In genomic region chr3:149575213-149575961, GRCh38 we compare ENCODE assay signal across 8 cellular contexts.
DNase-seq lines count a peak whose midpoint lies in the region; ATAC-seq lines count a peak whose summit lies in the region.

No MANE protein-coding gene starts in this region.

- no peak overlapping the region for H4K8ac ChIP-seq in neuronal stem cell (ENCODE audit: low read depth, low read length)

- H3K36me3 Mint-ChIP-seq in activated CD4-positive, alpha-beta memory T cell treated with anti-CD3 and anti-CD28 coated beads for 36 hours, result no peaks in the 10 kb centered on the region

- no peak overlapping the region for H4K91ac ChIP-seq in neuronal stem cell (ENCODE audit: low read depth, low read length, poor library complexity)

- peak overlapping the region; percentile 63 for H3K4me2 ChIP-seq in BLaER1
- no peak overlapping the region for H3K4me2 ChIP-seq in neuronal stem cell (ENCODE audit: insufficient read depth, low read length, poor library complexity, severe bottlenecking)

- H2BK15ac ChIP-seq in neuronal stem cell (ENCODE audit: low read length), result no peak overlapping the region

- no peaks in the 10 kb centered on the region for H3K79me1 ChIP-seq in neuronal stem cell (ENCODE audit: low read depth, low read length)

- no peak overlapping the region for H3K14ac ChIP-seq in neuronal stem cell (ENCODE audit: low read length)

- no peak overlapping the region for H2BK120ac ChIP-seq in neuronal stem cell (ENCODE audit: low read depth, low read length)

- no peak overlapping the region for H2AFZ ChIP-seq in neuronal stem cell (ENCODE audit: low read length)

- CTCF ChIA-PET in activated CD4-positive, alpha-beta memory T cell treated with anti-CD3 and anti-CD28 coated beads for 36 hours (lab: Charles Lee), result interaction anchor here (0.6 to 1.6 kb wide), 4 partner anchors 142 to 233 kb away, joined by 3 to 5 read pairs (median 4); no protein-coding TSS in a partner anchor

- no peak overlapping the region for H3K23ac ChIP-seq in neuronal stem cell (ENCODE audit: low read depth, low read length, poor library complexity)

- WGBS in neuronal stem cell (ENCODE audit: extremely low coverage in 2 of 2, insufficient read length in 2 of 2, insufficient replicate concordance in 1 of 2), 2 donors, result no CpG with 5 or more reads among the region's 7 CpGs

- peaks cover 7% of the 10 kb centered on the region for H3K27me3 Mint-ChIP-seq in activated CD4-positive, alpha-beta memory T cell treated with anti-CD3 and anti-CD28 coated beads for 36 hours

- H3K4me3 Mint-ChIP-seq in activated CD4-positive, alpha-beta memory T cell treated with anti-CD3 and anti-CD28 coated beads for 36 hours, result no peak overlapping the region

- ATAC-seq in GM18909 (IDR thresholded peaks at IDR 0.05; ENCODE audit: poor library complexity, unreplicated experiment), result no peak

- H3K36me3 ChIP-seq in BLaER1, result no peaks in the 10 kb centered on the region
- peaks cover 2 to 26% of the 10 kb centered on the region in 2 donors for H3K36me3 ChIP-seq in neuronal stem cell (replicated peaks in 1 of 2; ENCODE audit: control insufficient read depth in 2 of 2, insufficient read depth in 2 of 2, low read length in 2 of 2)
- peaks cover 3% of the 10 kb centered on the region; the same call in 1 of the 2 replicates for H3K36me3 ChIP-seq in H7 (replicated peaks; ENCODE audit: control insufficient read depth, insufficient read depth, low read length)

- H3K4me3 ChIP-seq in BLaER1 (no peak overlapping the region), neuronal stem cell (ENCODE audit: low read length in 2 of 2) (no peak overlapping the region), H7 (ENCODE audit: insufficient read depth, low read depth, low read length) (no peak overlapping the region)

- H3K4me1 ChIP-seq in BLaER1 (peaks cover 69% of the 10 kb centered on the region), neuronal stem cell (ENCODE audit: control insufficient read depth in 2 of 2, insufficient read depth in 1 of 2, low read depth in 1 of 2, low read length in 2 of 2) (peaks cover 14 to 18% of the 10 kb centered on the region in 2 donors)

- H3K27me3 ChIP-seq in BLaER1, result no peaks in the 10 kb centered on the region
- no peaks in the 10 kb centered on the region for H3K27me3 ChIP-seq in neuronal stem cell (ENCODE audit: control insufficient read depth in 3 of 3, insufficient read depth in 3 of 3, low read depth in 1 of 3, low read length in 3 of 3)
- no peaks in the 10 kb centered on the region for H3K27me3 ChIP-seq in H7 (ENCODE audit: control insufficient read depth, insufficient read depth, low read length)

- H3K18ac ChIP-seq in neuronal stem cell (ENCODE audit: low read length), result peak overlapping the region; percentile 55

- H3K27ac Mint-ChIP-seq in activated CD4-positive, alpha-beta memory T cell treated with anti-CD3 and anti-CD28 coated beads for 36 hours, result no peak overlapping the region

- no peak overlapping the region for H3K9ac ChIP-seq in BLaER1
- H3K9ac ChIP-seq in neuronal stem cell (ENCODE audit: low read depth, low read length, poor library complexity), result no peak overlapping the region

- peaks cover 34% of the 10 kb centered on the region for H3K4me1 Mint-ChIP-seq in activated CD4-positive, alpha-beta memory T cell treated with anti-CD3 and anti-CD28 coated beads for 36 hours (ENCODE audit: low read depth)

- H2BK5ac ChIP-seq in neuronal stem cell (ENCODE audit: low read length), result no peak overlapping the region

- H3K4ac ChIP-seq in neuronal stem cell (ENCODE audit: low read length), result no peak overlapping the region

- H2AK5ac ChIP-seq in neuronal stem cell (ENCODE audit: low read depth, low read length), result no peak overlapping the region

- DNase-seq in NCI-H460 (ENCODE audit: extremely low read depth, low read depth) (peak; percentile 96), epithelial cell of prostate (ENCODE audit: low read depth, low spot score) (no peak), neuronal stem cell (ENCODE audit: low spot score) (no peak), H7 (no peak), NCI-H2081 treated with DMSO at 0.1 percent for 48 hours (lab: John Stamatoyannopoulos, UW) (no peak)
- no peak for DNase-seq in activated CD4-positive, alpha-beta memory T cell treated with anti-CD3 and anti-CD28 coated beads for 36 hours

- H3K9me3 Mint-ChIP-seq in activated CD4-positive, alpha-beta memory T cell treated with anti-CD3 and anti-CD28 coated beads for 36 hours, result no peaks in the 10 kb centered on the region

- H4K20me1 ChIP-seq in BLaER1, result no peaks in the 10 kb centered on the region

- POLR2A ChIA-PET in activated CD4-positive, alpha-beta memory T cell treated with anti-CD3 and anti-CD28 coated beads for 36 hours (lab: Charles Lee), result interaction anchor here (0.6 kb wide), 1 partner anchor 95 kb away, joined by 4 read pairs; no protein-coding TSS in a partner anchor

- H2BK12ac ChIP-seq in neuronal stem cell (ENCODE audit: low read length), result no peak overlapping the region

- H3K9me3 ChIP-seq in BLaER1 (no peaks in the 10 kb centered on the region), neuronal stem cell (replicated peaks in 1 of 2; ENCODE audit: control insufficient read depth in 2 of 2, insufficient read depth in 1 of 2, low read depth in 1 of 2, low read length in 2 of 2) (peaks cover 0 to 2% of the 10 kb centered on the region in 2 donors)

- H3K27ac ChIP-seq in BLaER1 (no peak overlapping the region), epithelial cell of prostate (peak overlapping the region; percentile 81), neuronal stem cell (replicated peaks; ENCODE audit: low read length) (peak overlapping the region; percentile 56)

- intact Hi-C loops in activated CD4-positive, alpha-beta memory T cell treated with anti-CD3 and anti-CD28 coated beads for 36 hours (cut with micrococcal nuclease), result loop anchor here (2.0 kb wide), 1 partner anchor 177 kb away; the partner anchor contains the start of gene COMMD2
